12 cellular contexts compared by ENCODE assay signal in genomic region chr12:75585309-75585708, GRCh38.
DNase-seq lines count a peak whose midpoint lies in the region.
"Had no signal": no experiment of that assay in that cellular context is flagged by ENCODE, and none has a peak within 500 bp of the region (broad histone marks: within the 10 kb centered on the region; RNA-seq: fewer than 3 reads in every experiment).

No MANE protein-coding gene starts in this region.

- peak; percentile 42 for DNase-seq in GM04503 (ENCODE audit: low read depth)
- peak; percentile 75 for DNase-seq in RPMI7951 (ENCODE audit: low read depth)
- DNase-seq in epithelial cell of prostate (ENCODE audit: low read depth, low spot score): peak; percentile 16
- peak; percentile 41 for DNase-seq in pulmonary artery endothelial cell (ENCODE audit: low read depth, low spot score)
- no peak for DNase-seq in SIG-M5 treated with dmso at 0.1 percent for 504 hours (lab: John Stamatoyannopoulos, UW; ENCODE audit: unreplicated experiment)
- DNase-seq in NCI-H1436 treated with DMSO at 0.1 percent for 48 hours (lab: John Stamatoyannopoulos, UW): no peak
- no peak for DNase-seq in stimulated activated CD4-positive, alpha-beta T cell treated with anti-CD3 and anti-CD28 coated beads, Interleukin-12 subunit alpha, Interleukin-12 subunit beta, amount 100 ng/mL, for 4 hours
- no peak for DNase-seq in T1000 (lab: John Stamatoyannopoulos, UW)
- DNase-seq: activated CD8-positive, alpha-beta memory T cell treated with anti-CD3 and anti-CD28 coated beads, Interleukin-2, amount 10 ng/mL, durations not matched to agents 7 days and 5 days; activated naive CD8-positive, alpha-beta T cell treated with anti-CD3 and anti-CD28 coated beads, Interleukin-2, amount 50 U/mL, for 24 hours; effector memory CD4-positive, alpha-beta T cell; Peyer's patch had no signal

- H3K27ac ChIP-seq in epithelial cell of prostate: peak overlapping the region; percentile 22
- H3K27ac ChIP-seq: Peyer's patch had no signal

Comparison
In these comparisons a context has a peak if more than half of its experiments do, and no peak if none do; other contexts are left out.
1. DNase-seq: peak in GM04503 (single experiment), RPMI7951 (single experiment), epithelial cell of prostate (single experiment) and pulmonary artery endothelial cell (single experiment); none in SIG-M5 treated with dmso at 0.1 percent for 504 hours (single experiment), NCI-H1436 treated with DMSO at 0.1 percent for 48 hours (single experiment), stimulated activated CD4-positive, alpha-beta T cell treated with anti-CD3 and anti-CD28 coated beads, Interleukin-12 subunit alpha, Interleukin-12 subunit beta, amount 100 ng/mL, for 4 hours (single experiment) and T1000 (single experiment).